ENCODE assay signal across 8 cellular contexts in genomic region chr9:93095205-93096130, GRCh38. TPM values are rescaled to one million over a fixed set of nuclear protein-coding genes. Genes with fewer than 3 reads are reported as not detected.
DNase-seq lines count a peak whose midpoint lies in the region; ATAC-seq, FAIRE-seq and TF ChIP-seq lines count a peak whose summit lies in the region.

No MANE protein-coding gene starts in this region.

- FAIRE-seq in H54 (lab: Jason Lieb, UNC), result no peak

- peak; percentile 43; the same call in 1 of the 2 replicates for TF ChIP-seq POLR2A in H54 (IDR thresholded peaks at IDR 0.05; ENCODE audit: low read depth, low read length)

- H3K4me1 Mint-ChIP-seq in activated T-helper 2 cell treated with anti-CD3 and anti-CD28 coated beads, Interferon-gamma antibody, Interleukin-2, Interleukin-4, amounts not matched to agents 10 μg/mL and 5 μg/mL and 100 μg/mL, durations not matched to agents 14 hours and 24 hours and 36 hours (ENCODE audit: low read depth), result peaks cover 66% of the 10 kb centered on the region
- H3K4me1 Mint-ChIP-seq in natural killer cell, result peaks cover 28 to 51% of the 10 kb centered on the region in 2 donors
- peaks cover 60 to 84% of the 10 kb centered on the region in 2 donors for H3K4me1 Mint-ChIP-seq in stimulated activated naive B cell treated with anti-CD40 and anti-IgM and Interleukin-4, amounts not matched to agents 10 μg/mL and 1 μg/mL and 100 μg/mL, for 72 hours

- H3K36me3 Mint-ChIP-seq in activated T-helper 2 cell treated with anti-CD3 and anti-CD28 coated beads, Interferon-gamma antibody, Interleukin-2, Interleukin-4, amounts not matched to agents 10 μg/mL and 5 μg/mL and 100 μg/mL, durations not matched to agents 14 hours and 24 hours and 36 hours (ENCODE audit: low read depth), result peaks cover 19% of the 10 kb centered on the region
- H3K36me3 Mint-ChIP-seq in natural killer cell, result no peaks in the 10 kb centered on the region
- H3K36me3 Mint-ChIP-seq in stimulated activated naive B cell treated with anti-CD40 and anti-IgM and Interleukin-4, amounts not matched to agents 10 μg/mL and 1 μg/mL and 100 μg/mL, for 72 hours, result peaks cover 7 to 17% of the 10 kb centered on the region in 2 donors

- peak overlapping the region; percentile 83 for H3K4me3 Mint-ChIP-seq in activated T-helper 2 cell treated with anti-CD3 and anti-CD28 coated beads, Interferon-gamma antibody, Interleukin-2, Interleukin-4, amounts not matched to agents 10 μg/mL and 5 μg/mL and 100 μg/mL, durations not matched to agents 14 hours and 24 hours and 36 hours (ENCODE audit: low read depth)
- peak overlapping the region; percentile 85 for H3K4me3 Mint-ChIP-seq in natural killer cell
- H3K4me3 Mint-ChIP-seq in stimulated activated naive B cell treated with anti-CD40 and anti-IgM and Interleukin-4, amounts not matched to agents 10 μg/mL and 1 μg/mL and 100 μg/mL, for 72 hours, result peak overlapping the region; percentile 89 to 90

- no peak for TF ChIP-seq CTCF in natural killer cell (IDR thresholded peaks at IDR 0.05)

- peak overlapping the region; percentile 98 for H3K27ac Mint-ChIP-seq in activated T-helper 2 cell treated with anti-CD3 and anti-CD28 coated beads, Interferon-gamma antibody, Interleukin-2, Interleukin-4, amounts not matched to agents 10 μg/mL and 5 μg/mL and 100 μg/mL, durations not matched to agents 14 hours and 24 hours and 36 hours
- H3K27ac Mint-ChIP-seq in natural killer cell, result peak overlapping the region; percentile 91 to 92
- peak overlapping the region; percentile 99 for H3K27ac Mint-ChIP-seq in stimulated activated naive B cell treated with anti-CD40 and anti-IgM and Interleukin-4, amounts not matched to agents 10 μg/mL and 1 μg/mL and 100 μg/mL, for 72 hours

- peaks cover 14% of the 10 kb centered on the region for H3K9me3 Mint-ChIP-seq in activated T-helper 2 cell treated with anti-CD3 and anti-CD28 coated beads, Interferon-gamma antibody, Interleukin-2, Interleukin-4, amounts not matched to agents 10 μg/mL and 5 μg/mL and 100 μg/mL, durations not matched to agents 14 hours and 24 hours and 36 hours
- no peaks in the 10 kb centered on the region for H3K9me3 Mint-ChIP-seq in natural killer cell
- H3K9me3 Mint-ChIP-seq in stimulated activated naive B cell treated with anti-CD40 and anti-IgM and Interleukin-4, amounts not matched to agents 10 μg/mL and 1 μg/mL and 100 μg/mL, for 72 hours, result peaks cover 12 to 13% of the 10 kb centered on the region in 2 donors

- intact Hi-C loops in activated T-helper 2 cell treated with anti-CD3 and anti-CD28 coated beads, Interferon-gamma antibody, Interleukin-2, Interleukin-4, amounts not matched to agents 10 μg/mL and 5 μg/mL and 100 μg/mL, durations not matched to agents 14 hours and 24 hours and 36 hours (cut with micrococcal nuclease), result loop anchor here (1.0 to 2.0 kb wide), 4 partner anchors 31 to 355 kb away; partner anchors contain the start of genes FAM120A and NINJ1
- intact Hi-C loops in natural killer cell (cut with micrococcal nuclease), result loop anchor here (1.0 to 5.0 kb wide), 5 partner anchors 31 to 471 kb away; partner anchors contain the start of genes FAM120A, FAM120AOS and NINJ1

- DNase-seq in ELF-1 (ENCODE audit: low read depth, low spot score) (peak; percentile 98), H54 (ENCODE audit: insufficient read length, low spot score) (peak; percentile 93), LoVo (ENCODE audit: low spot score) (peak; percentile 98), RPMI8226 (peak; percentile 99), fibroblast of peridontal ligament (ENCODE audit: extremely low read depth) (peak; percentile 98), natural killer cell (peak; percentile 100)
- peak; percentile 100 for DNase-seq in activated T-helper 2 cell treated with anti-CD3 and anti-CD28 coated beads, Interferon-gamma antibody, Interleukin-2, Interleukin-4, amounts not matched to agents 10 μg/mL and 5 μg/mL and 100 μg/mL, durations not matched to agents 14 hours and 24 hours and 36 hours (ENCODE audit: low spot score)
- peak; percentile 99 for DNase-seq in stimulated activated naive B cell treated with anti-CD40 and anti-IgM and Interleukin-4, amounts not matched to agents 10 μg/mL and 1 μg/mL and 100 μg/mL, for 72 hours

- peak; percentile 82 to 93 (median 84) for ATAC-seq in natural killer cell
- ATAC-seq in stimulated activated naive B cell treated with anti-CD40 and anti-IgM and Interleukin-4, amounts not matched to agents 10 μg/mL and 1 μg/mL and 100 μg/mL, for 72 hours (replicated peaks), result peak; percentile 73 to 78

- H3K27me3 Mint-ChIP-seq in activated T-helper 2 cell treated with anti-CD3 and anti-CD28 coated beads, Interferon-gamma antibody, Interleukin-2, Interleukin-4, amounts not matched to agents 10 μg/mL and 5 μg/mL and 100 μg/mL, durations not matched to agents 14 hours and 24 hours and 36 hours (ENCODE audit: low read depth), result no peaks in the 10 kb centered on the region
- no peaks in the 10 kb centered on the region for H3K27me3 Mint-ChIP-seq in natural killer cell (ENCODE audit: low read depth in 2 of 2)
- no peaks in the 10 kb centered on the region for H3K27me3 Mint-ChIP-seq in stimulated activated naive B cell treated with anti-CD40 and anti-IgM and Interleukin-4, amounts not matched to agents 10 μg/mL and 1 μg/mL and 100 μg/mL, for 72 hours

RNA-seq across cellular contexts. Expression of gene CARD19, which starts 0.5 kb away (rescaled TPM):
- 52.6 and 57.2 TPM in 2 replicates for total RNA-seq in activated T-helper 2 cell treated with anti-CD3 and anti-CD28 coated beads, Interferon-gamma antibody, Interleukin-2, Interleukin-4, amounts not matched to agents 10 μg/mL and 5 μg/mL and 100 μg/mL, durations not matched to agents 14 hours and 24 hours and 36 hours
- 10 to 100 TPM; 30.7 to 49.1 (median 42.6) TPM for total RNA-seq in natural killer cell

RNA-seq across cellular contexts. Expression of gene SUSD3, which starts 37.0 kb away (rescaled TPM):
- total RNA-seq in activated T-helper 2 cell treated with anti-CD3 and anti-CD28 coated beads, Interferon-gamma antibody, Interleukin-2, Interleukin-4, amounts not matched to agents 10 μg/mL and 5 μg/mL and 100 μg/mL, durations not matched to agents 14 hours and 24 hours and 36 hours, result 29.7 and 36.4 TPM in 2 replicates
- total RNA-seq in natural killer cell, result 1 to 10 TPM; 1.2 to 2.1 (median 1.8) TPM

RNA-seq across cellular contexts. Expression of gene NINJ1, which starts 38.6 kb away (rescaled TPM):
- total RNA-seq in activated T-helper 2 cell treated with anti-CD3 and anti-CD28 coated beads, Interferon-gamma antibody, Interleukin-2, Interleukin-4, amounts not matched to agents 10 μg/mL and 5 μg/mL and 100 μg/mL, durations not matched to agents 14 hours and 24 hours and 36 hours, result 113 and 114 TPM in 2 replicates
- 100 to 1,000 TPM in 1 of 3 donors, 10 to 100 TPM in 2; 87.3 to 121 (median 93.8) TPM for total RNA-seq in natural killer cell

Comparison
In these comparisons a context has a peak if more than half of its experiments do, and no peak if none do; other contexts are left out.
1. Peak in every context shown above with its lines: DNase-seq and ATAC-seq.
2. RNA of gene SUSD3, which starts 37.0 kb away (total RNA-seq): 29.7 to 36.4 TPM in activated T-helper 2 cell treated with anti-CD3 and anti-CD28 coated beads, Interferon-gamma antibody, Interleukin-2, Interleukin-4, amounts not matched to agents 10 μg/mL and 5 μg/mL and 100 μg/mL, durations not matched to agents 14 hours and 24 hours and 36 hours; 1.2 to 2.1 TPM in natural killer cell; every median in the first group is over 10 times any median in the second.